In the genomic region with DNA sequence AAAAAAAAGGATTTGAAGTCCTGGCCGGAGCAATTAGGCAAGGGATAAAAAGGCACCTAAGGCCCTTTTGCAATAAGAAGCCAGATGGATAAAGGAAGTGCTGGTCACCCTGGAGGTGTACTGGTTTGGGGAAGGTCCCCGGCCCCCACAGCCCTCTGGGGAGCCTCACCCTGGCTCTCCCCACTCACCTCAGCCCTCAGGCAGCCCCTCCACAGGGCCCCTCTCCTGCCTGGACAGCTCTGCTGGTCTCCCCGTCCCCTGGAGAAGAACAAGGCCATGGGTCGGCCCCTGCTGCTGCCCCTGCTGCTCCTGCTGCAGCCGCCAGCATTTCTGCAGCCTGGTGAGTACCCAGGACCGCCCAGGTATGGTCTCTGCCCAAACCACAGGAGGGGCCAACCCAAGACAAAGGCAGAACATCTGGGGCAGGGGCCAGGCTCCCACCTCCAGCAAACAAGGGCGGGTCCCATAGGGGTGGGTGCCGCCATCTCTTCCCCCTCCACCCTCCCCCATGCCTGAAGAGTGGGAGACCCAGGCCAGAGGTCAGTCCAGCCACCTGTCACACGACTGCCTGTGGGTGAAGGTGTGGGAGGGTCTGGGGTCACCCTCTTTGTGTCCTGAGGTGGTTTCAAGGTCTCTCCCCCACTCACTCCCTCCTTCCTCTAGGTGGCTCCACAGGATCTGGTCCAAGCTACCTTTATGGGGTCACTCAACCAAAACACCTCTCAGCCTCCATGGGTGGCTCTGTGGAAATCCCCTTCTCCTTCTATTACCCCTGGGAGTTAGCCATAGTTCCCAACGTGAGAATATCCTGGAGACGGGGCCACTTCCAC, we compare ENCODE assay signal across 9 cellular contexts. TPM values are rescaled to one million over a fixed set of nuclear protein-coding genes. Genes with fewer than 3 reads are reported as not detected.
DNase-seq lines count a peak whose midpoint lies in the region; ATAC-seq and TF ChIP-seq lines count a peak whose summit lies in the region.
"Had no signal": no experiment of that assay in that cellular context is flagged by ENCODE, and none has a peak within 500 bp of the region (broad histone marks: within the 10 kb centered on the region; RNA-seq: fewer than 3 reads in every experiment).

A gene (plus strand): TSS at position 91 of the 830 bp plus-strand sequence. CDS start 186 bp downstream, at position 277.

- H3K9me3 ChIP-seq in suprapubic skin = no peaks in the 10 kb centered on the region

- no peak within 1 kb of the TSS for H3K4me3 Mint-ChIP-seq in T-helper 2 cell treated with Interferon-gamma antibody and Interleukin-4, amounts not matched to agents 5 μg/mL and 100 μg/mL, for 36 hours
- H3K4me3 Mint-ChIP-seq in activated CD8-positive, alpha-beta T cell treated with anti-CD3 and anti-CD28 coated beads for 36 hours = no peak within 1 kb of the TSS

- H3K4me1 ChIP-seq in suprapubic skin = no peaks in the 10 kb centered on the region

- peaks cover 96% of the 10 kb centered on the region for H3K36me3 ChIP-seq in suprapubic skin

- TF ChIP-seq CTCF in activated CD8-positive, alpha-beta T cell treated with anti-CD3 and anti-CD28 coated beads for 36 hours (IDR thresholded peaks at IDR 0.05) = no peak
- no peak for TF ChIP-seq CTCF in suprapubic skin (IDR thresholded peaks at IDR 0.05)

- H3K27ac Mint-ChIP-seq in T-helper 2 cell treated with Interferon-gamma antibody and Interleukin-4, amounts not matched to agents 5 μg/mL and 100 μg/mL, for 36 hours = no peak within 1 kb of the TSS
- peak within 1 kb of the TSS; percentile 11 for H3K27ac Mint-ChIP-seq in activated CD8-positive, alpha-beta T cell treated with anti-CD3 and anti-CD28 coated beads for 36 hours

- no peak for DNase-seq in T-helper 2 cell treated with Interferon-gamma antibody and Interleukin-4, amounts not matched to agents 5 μg/mL and 100 μg/mL, for 36 hours (ENCODE audit: low spot score)
- no peak for DNase-seq in activated CD8-positive, alpha-beta T cell treated with anti-CD3 and anti-CD28 coated beads for 36 hours
- DNase-seq in islet precursor cell (peak; percentile 49), suprapubic skin (ENCODE audit: low spot score in 2 of 2) (no peak), H4 (ENCODE audit: low spot score) (no peak), DMS114 treated with DMSO at 0.1 percent for 48 hours (lab: John Stamatoyannopoulos, UW; ENCODE audit: unreplicated experiment) (no peak), NCI-H2196 (lab: John Stamatoyannopoulos, UW; ENCODE audit: unreplicated experiment) (no peak)

- CTCF ChIA-PET in activated CD8-positive, alpha-beta T cell treated with anti-CD3 and anti-CD28 coated beads for 36 hours (lab: Charles Lee) = interaction anchor here (1.5 kb wide), 2 partner anchors 49 to 58 kb away, joined by 4 to 7 read pairs; no protein-coding TSS in a partner anchor

- WGBS in suprapubic skin = 80% methylated on average over 5 of the region's 11 CpGs

- ATAC-seq in activated CD8-positive, alpha-beta T cell treated with anti-CD3 and anti-CD28 coated beads for 36 hours = no peak

- no peaks in the 10 kb centered on the region for H3K9me3 Mint-ChIP-seq in T-helper 2 cell treated with Interferon-gamma antibody and Interleukin-4, amounts not matched to agents 5 μg/mL and 100 μg/mL, for 36 hours
- no peaks in the 10 kb centered on the region for H3K9me3 Mint-ChIP-seq in activated CD8-positive, alpha-beta T cell treated with anti-CD3 and anti-CD28 coated beads for 36 hours

- TF ChIP-seq POLR2A in suprapubic skin (IDR thresholded peaks at IDR 0.05) = no peak

- no peaks in the 10 kb centered on the region for H3K27me3 Mint-ChIP-seq in T-helper 2 cell treated with Interferon-gamma antibody and Interleukin-4, amounts not matched to agents 5 μg/mL and 100 μg/mL, for 36 hours (ENCODE audit: low read depth)
- no peaks in the 10 kb centered on the region for H3K27me3 Mint-ChIP-seq in activated CD8-positive, alpha-beta T cell treated with anti-CD3 and anti-CD28 coated beads for 36 hours

- peaks cover 2% of the 10 kb centered on the region for H3K4me1 Mint-ChIP-seq in T-helper 2 cell treated with Interferon-gamma antibody and Interleukin-4, amounts not matched to agents 5 μg/mL and 100 μg/mL, for 36 hours (ENCODE audit: low read depth)
- peaks cover 11% of the 10 kb centered on the region for H3K4me1 Mint-ChIP-seq in activated CD8-positive, alpha-beta T cell treated with anti-CD3 and anti-CD28 coated beads for 36 hours (ENCODE audit: low read depth)

- intact Hi-C loops in T-helper 2 cell treated with Interferon-gamma antibody and Interleukin-4, amounts not matched to agents 100 ng/mL and 5 ng/mL, for 36 hours (cut with micrococcal nuclease) = no loop called here
- intact Hi-C loops in activated CD8-positive, alpha-beta T cell treated with anti-CD3 and anti-CD28 coated beads for 36 hours (cut with micrococcal nuclease) = no loop called here

- peaks cover 44% of the 10 kb centered on the region for H3K36me3 Mint-ChIP-seq in T-helper 2 cell treated with Interferon-gamma antibody and Interleukin-4, amounts not matched to agents 5 μg/mL and 100 μg/mL, for 36 hours (ENCODE audit: low read depth)
- peaks cover 63% of the 10 kb centered on the region for H3K36me3 Mint-ChIP-seq in activated CD8-positive, alpha-beta T cell treated with anti-CD3 and anti-CD28 coated beads for 36 hours (ENCODE audit: low read depth)

- no peak for TF ChIP-seq EP300 in suprapubic skin (IDR thresholded peaks at IDR 0.05)

- H3K27ac ChIP-seq in suprapubic skin = no peak within 1 kb of the TSS
- H3K27ac ChIP-seq: epithelial cell of prostate had no signal

- H3K27me3 ChIP-seq in suprapubic skin = no peaks in the 10 kb centered on the region

- POLR2A ChIA-PET in activated CD8-positive, alpha-beta T cell treated with anti-CD3 and anti-CD28 coated beads for 36 hours (lab: Charles Lee) = no interaction called here

- H3K4me3 ChIP-seq in suprapubic skin = no peak within 1 kb of the TSS

RNA-seq across cellular contexts. Expression of the gene that starts here (rescaled TPM):
- total RNA-seq in T-helper 2 cell treated with Interferon-gamma antibody and Interleukin-4, amounts not matched to agents 100 ng/mL and 5 ng/mL, for 36 hours = 73.4 and 78.1 TPM in 2 replicates
- 10 to 100 TPM; 43.7 to 46.8 TPM for total RNA-seq in activated CD8-positive, alpha-beta T cell treated with anti-CD3 and anti-CD28 coated beads for 36 hours
- 100 to 1,000 TPM in 1 of 4 donors, 10 to 100 TPM in 3; 40.8 to 125 (median 63.1) TPM for total RNA-seq in suprapubic skin
- total RNA-seq in H4 (2014; rRNA removed; shearing (Covaris generic)) = 4.4 and 4.6 TPM in 2 replicates
